Comparison of ENCODE assay signal across 9 cellular contexts in genomic region chr14:68961781-68962584, GRCh38. TPM values are rescaled to one million over a fixed set of nuclear protein-coding genes. Genes with fewer than 3 reads are reported as not detected.
DNase-seq lines count a peak whose midpoint lies in the region; ATAC-seq, FAIRE-seq and TF ChIP-seq lines count a peak whose summit lies in the region.
"Had no signal": no experiment of that assay in that cellular context is flagged by ENCODE, and none has a peak within 500 bp of the region (broad histone marks: within the 10 kb centered on the region; RNA-seq: fewer than 3 reads in every experiment).

No MANE protein-coding gene starts in this region.

- ATAC-seq in GM23338 = peak; percentile 62
- no peak for ATAC-seq in HG03521 (IDR thresholded peaks at IDR 0.05; ENCODE audit: unreplicated experiment)

- TF ChIP-seq CTCF in GM23338 (conservative IDR thresholded peaks at IDR 0.05; ENCODE audit: low read depth in 2 of 2) (no peak), H1 (IDR thresholded peaks at IDR 0.05; ENCODE audit: control extremely low read depth in 1 of 3, insufficient read depth in 1 of 3, low read depth in 1 of 3, low read length in 3 of 3) (no peak), GM20000 (IDR thresholded peaks at IDR 0.05; ENCODE audit: extremely low read depth, missing control alignments) (no peak)

- peaks cover 66% of the 10 kb centered on the region for H3K4me1 Mint-ChIP-seq in GM23338

- H3K79me2 ChIP-seq in GM23338 (replicated peaks; ENCODE audit: insufficient read depth) (peaks cover 100% of the 10 kb centered on the region), H1 (ENCODE audit: control insufficient read depth in 1 of 2, insufficient read depth in 2 of 2, low read length in 2 of 2) (peaks cover 18 to 100% of the 10 kb centered on the region in 2 experiments)

- FAIRE-seq in H1 (lab: Jason Lieb, UNC) (no peak), small intestine (lab: Jason Lieb, UNC) (no peak)

- H3K4me1 ChIP-seq in GM23338 (ENCODE audit: insufficient read depth) (peaks cover 56% of the 10 kb centered on the region), H1 (replicated peaks in 1 of 4; ENCODE audit: control insufficient read depth in 3 of 4, insufficient read depth in 4 of 4, low read length in 3 of 4) (peaks cover 0 to 20% (median 11%) of the 10 kb centered on the region in 4 experiments; a peak in 4 of 7 replicates), rectal smooth muscle tissue (ENCODE audit: control insufficient read depth, insufficient read depth, low read length) (peaks cover 73% of the 10 kb centered on the region), small intestine (ENCODE audit: control insufficient read depth in 2 of 2, insufficient read depth in 1 of 2, low read depth in 1 of 2, low read length in 1 of 2) (peaks cover 12 to 23% of the 10 kb centered on the region in 2 donors)

- no peak overlapping the region for H3K4ac ChIP-seq in H1 (replicated peaks; ENCODE audit: insufficient read length, low read depth, low read length)

- H4K91ac ChIP-seq in H1 (replicated peaks; ENCODE audit: insufficient read length, low read length) = no peak overlapping the region

- peak; percentile 84 for DNase-seq in GM23338 (ENCODE audit: low spot score)
- DNase-seq in NCI-H2227 treated with DMSO at 0.1 percent for 48 hours (lab: John Stamatoyannopoulos, UW) = peak; percentile 71
- peak in 1 of 2 experiments; percentile 77 for DNase-seq in H1 (ENCODE audit: low read depth in 1 of 2, low spot score in 2 of 2)
- DNase-seq in GM20000 (ENCODE audit: low spot score) = no peak
- DNase-seq in small intestine = no peak
- no peak for DNase-seq in GM19240 (ENCODE audit: insufficient read length, low spot score)

- no peaks in the 10 kb centered on the region for H3K9me3 ChIP-seq in H1 (ENCODE audit: insufficient read depth in 2 of 2, low read depth in 1 of 2, low read length in 1 of 2)
- H3K9me3 ChIP-seq in small intestine (ENCODE audit: control insufficient read depth, low read depth) = no peaks in the 10 kb centered on the region

- no peak overlapping the region for H3K14ac ChIP-seq in H1 (ENCODE audit: insufficient read length)

- H3K23ac ChIP-seq in H1 (ENCODE audit: insufficient read length) = no peak overlapping the region

- H3K4me2 ChIP-seq in GM23338 = 0 out of 2 replicates have a peak overlapping the region, but pooled peaks have one; percentile 51
- no peak overlapping the region for H3K4me2 ChIP-seq in H1 (ENCODE audit: insufficient read depth in 1 of 2, low read depth in 2 of 2, low read length in 2 of 2)

- H3K9me3 Mint-ChIP-seq in GM23338 = no peaks in the 10 kb centered on the region

- H3K23me2 ChIP-seq in H1 (ENCODE audit: low read depth, low read length) = no peaks in the 10 kb centered on the region

- no peak overlapping the region for H2BK20ac ChIP-seq in H1 (ENCODE audit: low read length)

- H3K4me3 Mint-ChIP-seq in GM23338 = no peak overlapping the region; the same call in 2 of the 3 replicates

- CTCF ChIA-PET in H1 (lab: Charles Lee; ENCODE audit: partially characterized antibody) = interaction anchor here (1.0 to 19.1 kb wide), 5 partner anchors 13 to 146 kb away, joined by 3 to 291 read pairs (median 5); no protein-coding TSS in a partner anchor

- H3K36me3 Mint-ChIP-seq in GM23338 (ENCODE audit: low read depth) = peaks cover 15% of the 10 kb centered on the region

- H2AK5ac ChIP-seq in H1 (ENCODE audit: low read depth, low read length) = no peak overlapping the region; the same call in 1 of the 2 replicates

- no peak for TF ChIP-seq EP300 in H1 (IDR thresholded peaks at IDR 0.05; ENCODE audit: borderline replicate concordance in 1 of 2, low read depth in 2 of 2, low read length in 2 of 2)

- H4K5ac ChIP-seq in H1 (ENCODE audit: insufficient read length, low read depth, low read length) = no peak overlapping the region

- H3K9ac ChIP-seq in H1 (replicated peaks in 1 of 4; ENCODE audit: extremely low read depth in 1 of 4, low read depth in 3 of 4, low read length in 3 of 4) (no peak overlapping the region), rectal smooth muscle tissue (ENCODE audit: low read length) (no peak overlapping the region)
- H3K9ac ChIP-seq: parathyroid adenoma had no signal

- 82% methylated on average over 16 of the region's 16 CpGs; no CpG with 5 or more reads in 1 of the 2 experiments for WGBS in H1 (ENCODE audit: extremely low coverage in 1 of 2, insufficient coverage in 1 of 2, insufficient read length in 1 of 2, insufficient replicate concordance in 2 of 2, low coverage in 1 of 2, low lambda C conversion rate in 2 of 2, missing lambda C conversion rate in 1 of 2), 2 experiments
- WGBS in small intestine, 3 donors = 74 to 76% (median 74%) methylated on average over 16 of the region's 16 CpGs

- no peak overlapping the region for H3K4me3 ChIP-seq in GM23338
- H3K4me3 ChIP-seq in H1 (ENCODE audit: extremely low read depth in 1 of 4, insufficient read depth in 2 of 4, low read depth in 3 of 4, low read length in 4 of 4) = no peak overlapping the region
- no peak overlapping the region for H3K4me3 ChIP-seq in rectal smooth muscle tissue (ENCODE audit: low read length)
- no peak overlapping the region for H3K4me3 ChIP-seq in small intestine (ENCODE audit: low read depth in 1 of 2, low read length in 2 of 2)

- H3K9me2 ChIP-seq in GM23338 (ENCODE audit: insufficient read depth) = no peaks in the 10 kb centered on the region

- H2AFZ ChIP-seq in GM23338 = no peak overlapping the region
- H2AFZ ChIP-seq in H1 (ENCODE audit: low read length) = no peak overlapping the region
- H2AFZ ChIP-seq: parathyroid adenoma had no signal

- H2BK12ac ChIP-seq in H1 (ENCODE audit: low read depth, low read length) = no peak overlapping the region; the same call in 1 of the 2 replicates

- 0 out of 2 replicates have a peak overlapping the region, but pooled peaks have one; percentile 53 for H4K8ac ChIP-seq in H1 (ENCODE audit: extremely low read depth, insufficient read depth, low read length)

- H2BK5ac ChIP-seq in H1 (ENCODE audit: low read depth, low read length) = 0 out of 2 replicates have a peak overlapping the region, but pooled peaks have one; percentile 45

- H3K27me3 Mint-ChIP-seq in GM23338 (ENCODE audit: insufficient read depth, low read depth, poor library complexity) = peaks cover 14% of the 10 kb centered on the region

- H3K27ac ChIP-seq in GM23338 (ENCODE audit: low read depth) = no peak overlapping the region
- peak overlapping the region; percentile 43; the same call in 1 of the 2 replicates for H3K27ac ChIP-seq in H1 (ENCODE audit: low read depth, low read length)
- H3K27ac ChIP-seq in rectal smooth muscle tissue (ENCODE audit: low read depth, low read length) = peak overlapping the region; percentile 73
- no peak overlapping the region for H3K27ac ChIP-seq in small intestine (ENCODE audit: low read depth in 1 of 2, low read length in 1 of 2)
- H3K27ac ChIP-seq: parathyroid adenoma had no signal

- H4K20me1 ChIP-seq in GM23338 (replicated peaks; ENCODE audit: insufficient read depth) (peaks cover 90% of the 10 kb centered on the region), H1 (replicated peaks in 1 of 2; ENCODE audit: control insufficient read depth in 1 of 2, insufficient read depth in 2 of 2, low read length in 2 of 2) (peaks cover 40 to 51% of the 10 kb centered on the region in 2 experiments)

- no peak overlapping the region for H3K56ac ChIP-seq in H1 (replicated peaks; ENCODE audit: insufficient read length, low read depth, low read length)

- peaks cover 40% of the 10 kb centered on the region for H3K79me1 ChIP-seq in H1 (ENCODE audit: low read depth, low read length)

- TF ChIP-seq POLR2A in H1 (IDR thresholded peaks at IDR 0.05; ENCODE audit: control extremely low read depth in 1 of 2, low read depth in 2 of 2, low read length in 2 of 2) = no peak

- 0 out of 2 replicates have a peak, but pooled peaks cover 3% of the 10 kb centered on the region for H3F3A ChIP-seq in GM23338 (replicated peaks; ENCODE audit: low read depth)

- no peak for TF ChIP-seq RAD21 in H1 (IDR thresholded peaks at IDR 0.05 in 1 of 2, conservative IDR thresholded peaks at IDR 0.05 in 1 of 2; ENCODE audit: low read depth in 2 of 2, low read length in 2 of 2)

- POLR2A ChIA-PET in H1 (lab: Charles Lee; ENCODE audit: partially characterized antibody) = interaction anchor here (1.3 to 2.1 kb wide), 2 partner anchors 14 to 16 kb away, joined by 4 to 14 read pairs; no protein-coding TSS in a partner anchor

- H3K36me3 ChIP-seq in GM23338 (ENCODE audit: insufficient read depth) (no peaks in the 10 kb centered on the region; the same call in 1 of the 2 replicates), H1 (ENCODE audit: control insufficient read depth in 2 of 4, insufficient read depth in 4 of 4, low read length in 3 of 4) (peaks cover 0 to 8% (median 3%) of the 10 kb centered on the region in 4 experiments; a peak in 3 of 8 replicates), rectal smooth muscle tissue (ENCODE audit: control insufficient read depth, insufficient read depth, low read length) (peaks cover 6% of the 10 kb centered on the region), small intestine (ENCODE audit: control insufficient read depth in 2 of 2, insufficient read depth in 2 of 2, low read length in 2 of 2) (no peaks in the 10 kb centered on the region)

- H3K27me3 ChIP-seq in GM23338 (ENCODE audit: insufficient read depth) (no peaks in the 10 kb centered on the region), H1 (replicated peaks in 1 of 4; ENCODE audit: control insufficient read depth in 3 of 4, extremely low read depth in 1 of 4, insufficient read depth in 3 of 4, low read length in 3 of 4) (no peaks in the 10 kb centered on the region; a peak in 1 of 7 replicates), rectal smooth muscle tissue (ENCODE audit: control insufficient read depth, insufficient read depth, low read length) (no peaks in the 10 kb centered on the region), small intestine (ENCODE audit: control insufficient read depth in 2 of 2, insufficient read depth in 2 of 2, low read length in 2 of 2) (no peaks in the 10 kb centered on the region)

- no peak overlapping the region for H2BK15ac ChIP-seq in H1 (ENCODE audit: low read length)

- no peak overlapping the region for H2BK120ac ChIP-seq in H1 (replicated peaks; ENCODE audit: low read depth, low read length)

- 0 out of 2 replicates have a peak overlapping the region, but pooled peaks have one; percentile 4 for H3K27ac Mint-ChIP-seq in GM23338

- H3K18ac ChIP-seq in H1 (ENCODE audit: extremely low read depth, low read length) = no peak overlapping the region

RNA-seq across cellular contexts. Expression of gene ACTN1, which starts 17.1 kb away (rescaled TPM):
- 257 and 280 TPM in 2 replicates for total RNA-seq in GM23338 (2014; rRNA removed; shearing (Covaris generic))
- polyA plus RNA-seq in GM23338 (2016; fragmentation: Nextera tagmentation; extraction: Ambion mirVana) (121 and 129 TPM in 2 replicates), H1 (2011; rRNA removed) (236 and 302 TPM in 2 replicates), small intestine (10 to 100 TPM in 2 of 3 donors, 1 to 10 TPM in 1; 6.7 to 55.9 (median 10.3) TPM)
- 253 and 262 TPM in 2 replicates for total RNA-seq in H1 (2021; fragmentation: NEBNext Ultra II Directional; extraction: Animal tissue kit (Norgen Biotek cat#: 25700))
- 181 TPM for polyA plus RNA-seq in H1 (2011; cell fraction: cytosol; rRNA removed)
- 508 TPM for polyA plus RNA-seq in H1 (2011; cell fraction: nucleus; rRNA removed)
- 230 to 270 TPM (median 252 TPM) in 4 replicates for polyA plus RNA-seq in H1 (2012, experiment 1 of 2)
- polyA plus RNA-seq in H1 (2012, experiment 2 of 2) = 133 TPM
- polyA plus RNA-seq in H1 (2013, experiment 1 of 2) = 162 TPM
- 147 TPM for polyA plus RNA-seq in H1 (2013, experiment 2 of 2)
- 205 and 224 TPM in 2 replicates for polyA minus RNA-seq in H1 (2011; rRNA and poly(A)+ RNA removed)
- polyA minus RNA-seq in H1 (2011; cell fraction: cytosol; rRNA and poly(A)+ RNA removed) = 222 TPM
- 201 TPM for polyA minus RNA-seq in H1 (2011; cell fraction: nucleus; rRNA and poly(A)+ RNA removed)

Comparison
In these comparisons a context has a peak if more than half of its experiments do, and no peak if none do; other contexts are left out.
1. DNase-seq: peak in GM23338 (single experiment) and NCI-H2227 treated with DMSO at 0.1 percent for 48 hours (single experiment); none in GM20000 (single experiment), small intestine (single experiment) and GM19240 (single experiment).
2. H3K27ac ChIP-seq: peak in H1 (single experiment) and rectal smooth muscle tissue (single experiment); none in GM23338 (single experiment) and small intestine (0 of 2).